In the genomic region with DNA sequence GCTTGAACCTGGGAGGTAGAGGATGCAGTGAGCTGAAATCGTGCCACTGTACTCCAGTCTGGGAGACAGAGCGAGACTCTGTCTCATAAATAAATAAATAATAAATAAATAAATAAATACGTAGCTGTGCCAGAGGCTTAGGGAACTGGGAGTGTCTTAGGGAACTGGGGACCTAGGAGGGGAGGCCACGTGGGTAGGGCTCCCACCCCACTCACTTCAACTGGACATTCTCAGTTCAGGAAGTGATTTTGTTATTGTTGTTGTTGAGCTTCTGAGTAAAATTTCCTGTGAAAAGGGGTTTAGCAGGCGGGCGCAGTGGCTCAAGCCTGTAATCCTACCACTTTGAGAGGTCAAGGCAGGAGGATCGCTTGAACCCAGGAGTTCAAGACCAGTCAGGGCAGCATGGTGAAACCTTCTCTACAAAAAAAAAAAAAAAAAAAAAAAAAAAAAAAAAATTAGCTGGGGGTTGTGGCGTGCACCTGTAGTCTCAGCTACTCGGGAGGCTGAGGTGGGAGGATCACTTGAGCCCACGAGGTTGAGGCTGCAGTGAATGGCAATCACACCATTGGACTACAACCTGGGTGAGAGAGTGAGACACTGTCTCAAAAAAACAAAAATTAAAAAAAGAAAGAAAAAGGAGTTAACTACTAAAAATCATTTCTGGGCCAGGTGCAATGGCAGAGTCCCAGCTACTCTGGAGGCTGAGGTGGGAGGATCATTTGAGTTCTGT, we compare ENCODE assay signal across 21 cellular contexts. TPM values are rescaled to one million over a fixed set of nuclear protein-coding genes. Genes with fewer than 3 reads are reported as not detected.
DNase-seq lines count a peak whose midpoint lies in the region; ATAC-seq, FAIRE-seq and TF ChIP-seq lines count a peak whose summit lies in the region.
"Had no signal": no experiment of that assay in that cellular context is flagged by ENCODE, and none has a peak within 500 bp of the region (broad histone marks: within the 10 kb centered on the region; RNA-seq: fewer than 3 reads in every experiment).

No MANE protein-coding gene starts in this region.

- dilution Hi-C loops in keratinocyte (cut with MboI; ENCODE audit: extremely low pct_ligation_motif_present, low sequenced_read_pairs): no loop called here

- no peak overlapping the region for H3K4me3 Mint-ChIP-seq in T-helper 1 cell treated with Interleukin-12 subunit alpha and Interleukin-12 subunit beta and Interleukin-4 antibody, amounts not matched to agents 30 μg/mL and 1 μg/mL, for 36 hours
- H3K4me3 Mint-ChIP-seq in dendritic cell treated with granulocyte-macrophage colony-stimulating factor and Interleukin-4, amounts not matched to agents 40 ng/mL and 50 ng/mL, for 4 days: peak overlapping the region; percentile 42

- no peaks in the 10 kb centered on the region for H3K36me3 Mint-ChIP-seq in T-helper 1 cell treated with Interleukin-12 subunit alpha and Interleukin-12 subunit beta and Interleukin-4 antibody, amounts not matched to agents 30 μg/mL and 1 μg/mL, for 36 hours (ENCODE audit: low read depth)
- H3K36me3 Mint-ChIP-seq in dendritic cell treated with granulocyte-macrophage colony-stimulating factor and Interleukin-4, amounts not matched to agents 40 ng/mL and 50 ng/mL, for 4 days (ENCODE audit: low read depth): no peaks in the 10 kb centered on the region

- H3K9me3 ChIP-seq in keratinocyte (ENCODE audit: control insufficient read depth, low read depth, low read length): no peaks in the 10 kb centered on the region
- H3K9me3 ChIP-seq: BLaER1 had no signal

- in situ Hi-C loops in GM13977 (cut with MboI; ENCODE audit: low pct_unique_long_range_greater_than_20kb, low sequenced_read_pairs, unreplicated experiment): no loop called here

- H3K9ac ChIP-seq in keratinocyte (ENCODE audit: control insufficient read depth, extremely low read depth, insufficient read depth, low read length): peak overlapping the region; percentile 84
- H3K9ac ChIP-seq: BLaER1, KMS-11 had no signal

- H3K36me3 ChIP-seq in keratinocyte (ENCODE audit: control insufficient read depth in 2 of 2, extremely low read depth in 1 of 2, insufficient read depth in 2 of 2, low read length in 2 of 2): no peaks in the 10 kb centered on the region
- H3K36me3 ChIP-seq: BLaER1 had no signal

- H3K4me2 ChIP-seq in keratinocyte (ENCODE audit: control insufficient read depth, extremely low read depth, insufficient read depth, low read depth, low read length): no peak overlapping the region
- H3K4me2 ChIP-seq: KMS-11 had no signal

- H3K27me3 ChIP-seq in keratinocyte (ENCODE audit: control insufficient read depth, extremely low read depth, insufficient read depth, low read length): no peaks in the 10 kb centered on the region
- H3K27me3 ChIP-seq: BLaER1 had no signal

- H3K79me2 ChIP-seq in keratinocyte (ENCODE audit: control insufficient read depth, insufficient read depth, low read length): no peaks in the 10 kb centered on the region

- H2AFZ ChIP-seq in keratinocyte (ENCODE audit: control insufficient read depth, low read length): no peak overlapping the region

- peaks cover 28% of the 10 kb centered on the region for H3K4me1 Mint-ChIP-seq in T-helper 1 cell treated with Interleukin-12 subunit alpha and Interleukin-12 subunit beta and Interleukin-4 antibody, amounts not matched to agents 30 μg/mL and 1 μg/mL, for 36 hours (ENCODE audit: low read depth)
- H3K4me1 Mint-ChIP-seq in dendritic cell treated with granulocyte-macrophage colony-stimulating factor and Interleukin-4, amounts not matched to agents 40 ng/mL and 50 ng/mL, for 4 days (ENCODE audit: low read depth): peaks cover 49% of the 10 kb centered on the region

- H3K9me1 ChIP-seq in keratinocyte (ENCODE audit: control insufficient read depth, extremely low read depth, insufficient read depth, low read length): no peaks in the 10 kb centered on the region

- no peak for FAIRE-seq in keratinocyte (lab: Jason Lieb, UNC)
- FAIRE-seq: GM12878, GM18507 had no signal

- no peaks in the 10 kb centered on the region for H4K20me1 ChIP-seq in keratinocyte (ENCODE audit: control insufficient read depth, extremely low read depth, insufficient read depth, low read length)
- H4K20me1 ChIP-seq: BLaER1 had no signal

- H3K27me3 Mint-ChIP-seq in T-helper 1 cell treated with Interleukin-12 subunit alpha and Interleukin-12 subunit beta and Interleukin-4 antibody, amounts not matched to agents 30 μg/mL and 1 μg/mL, for 36 hours (ENCODE audit: low read depth): no peaks in the 10 kb centered on the region
- peaks cover 3% of the 10 kb centered on the region for H3K27me3 Mint-ChIP-seq in dendritic cell treated with granulocyte-macrophage colony-stimulating factor and Interleukin-4, amounts not matched to agents 40 ng/mL and 50 ng/mL, for 4 days

- no peak for TF ChIP-seq CTCF in keratinocyte (optimal IDR thresholded peaks at IDR 0.05 in 1 of 3, IDR thresholded peaks at IDR 0.05 in 1 of 3, conservative IDR thresholded peaks at IDR 0.05 in 1 of 3; ENCODE audit: extremely low read depth in 1 of 3, insufficient read depth in 2 of 3, low read length in 3 of 3)
- TF ChIP-seq CTCF in GM13977 (IDR thresholded peaks at IDR 0.05; ENCODE audit: extremely low read depth, insufficient read depth, missing control alignments): no peak

- peak overlapping the region; percentile 97 for H3K27ac ChIP-seq in keratinocyte (ENCODE audit: control insufficient read depth, insufficient read depth, low read length)
- H3K27ac ChIP-seq: 22Rv1, KMS-11 had no signal

- no peak for DNase-seq in T-helper 1 cell
- DNase-seq in keratinocyte (ENCODE audit: low read depth, low spot score): no peak
- no peak for DNase-seq in activated CD4-positive, alpha-beta T cell treated with anti-CD3 and anti-CD28 coated beads, Interleukin-2, amount 50 U/mL, for 4 hours
- DNase-seq in GM13977 (ENCODE audit: low spot score): no peak
- no peak for DNase-seq in NCI-H526 (lab: John Stamatoyannopoulos, UW)
- DNase-seq: GDM1, GOT3, NCI-H1048, NCI-H1436 treated with DMSO at 0.1 percent for 48 hours, NCI-H2029 treated with DMSO at 0.1 percent for 48 hours, NCI-H2171 treated with DMSO at 0.1 percent for 48 hours, NCI-H774 had no signal

- no peaks in the 10 kb centered on the region for H3K9me3 Mint-ChIP-seq in T-helper 1 cell treated with Interleukin-12 subunit alpha and Interleukin-12 subunit beta and Interleukin-4 antibody, amounts not matched to agents 30 μg/mL and 1 μg/mL, for 36 hours
- H3K9me3 Mint-ChIP-seq in dendritic cell treated with granulocyte-macrophage colony-stimulating factor and Interleukin-4, amounts not matched to agents 40 ng/mL and 50 ng/mL, for 4 days: no peaks in the 10 kb centered on the region

- no peak overlapping the region for H3K4me3 ChIP-seq in keratinocyte (ENCODE audit: control insufficient read depth in 2 of 3, extremely low read depth in 1 of 3, insufficient read depth in 2 of 3, low read depth in 1 of 3, low read length in 3 of 3)
- H3K4me3 ChIP-seq: BLaER1, GM12878 had no signal

- ATAC-seq in GM19467 (IDR thresholded peaks at IDR 0.05; ENCODE audit: unreplicated experiment): no peak
- ATAC-seq: GM12878, Right ventricle myocardium inferior had no signal

- peak overlapping the region; percentile 9 for H3K27ac Mint-ChIP-seq in T-helper 1 cell treated with Interleukin-12 subunit alpha and Interleukin-12 subunit beta and Interleukin-4 antibody, amounts not matched to agents 30 μg/mL and 1 μg/mL, for 36 hours
- H3K27ac Mint-ChIP-seq in dendritic cell treated with granulocyte-macrophage colony-stimulating factor and Interleukin-4, amounts not matched to agents 40 ng/mL and 50 ng/mL, for 4 days: peak overlapping the region; percentile 88

- peaks cover 43% of the 10 kb centered on the region for H3K4me1 ChIP-seq in keratinocyte (ENCODE audit: control insufficient read depth, extremely low read depth, insufficient read depth, low read length)

- intact Hi-C loops in dendritic cell treated with granulocyte-macrophage colony-stimulating factor and Interleukin-4, amounts not matched to agents 40 ng/mL and 50 ng/mL, for 4 days (cut with micrococcal nuclease): loop anchor here (1.0 kb wide), 1 partner anchor 27 kb away; no protein-coding TSS in a partner anchor

RNA-seq across cellular contexts. Expression of gene ANKRD9, which starts 19.0 kb away (rescaled TPM):
- 3.5 to 9.6 TPM (median 4.9 TPM) in 3 replicates for polyA plus RNA-seq in keratinocyte
- polyA plus RNA-seq in keratinocyte (2011; ENCODE audit: low read depth): 8.2 TPM
- polyA plus RNA-seq in keratinocyte (2011; cell fraction: cytosol; rRNA removed): 1.6 and 13.9 TPM in 2 replicates
- polyA plus RNA-seq in keratinocyte (2011; cell fraction: nucleus; rRNA removed): 14.2 and 23.3 TPM in 2 replicates
- polyA plus RNA-seq in keratinocyte (2012; ENCODE audit: low replicate concordance): 7.5 and 17.3 TPM in 2 replicates
- 2.9 to 3.9 TPM (median 3.1 TPM) in 3 replicates for polyA minus RNA-seq in keratinocyte
- polyA minus RNA-seq in keratinocyte (2011; cell fraction: cytosol; rRNA and poly(A)+ RNA removed): 19.6 TPM
- polyA minus RNA-seq in keratinocyte (2011; cell fraction: nucleus; rRNA and poly(A)+ RNA removed): 8.9 and 9.6 TPM in 2 replicates
